24 cellular contexts compared by ENCODE assay signal in genomic region chr15:39685367-39685766, GRCh38.
"Had no signal": no experiment of that assay in that cellular context is flagged by ENCODE, and none has a peak within 500 bp of the region (broad histone marks: within the 10 kb centered on the region; RNA-seq: fewer than 3 reads in every experiment).

No MANE protein-coding gene starts in this region.

- DNase-seq: activated CD4-positive, alpha-beta T cell treated with anti-CD3 and anti-CD28 coated beads for 1 hour; activated CD4-positive, CD25-positive, alpha-beta regulatory T cell; activated effector memory CD4-positive, alpha-beta T cell treated with anti-CD3 and anti-CD28 coated beads, Interleukin-2, amount 50 U/mL, for 16 hours; activated naive CD4-positive, alpha-beta T cell; activated naive CD4-positive, alpha-beta T cell treated with anti-CD3 and anti-CD28 coated beads, Interleukin-2, amount 50 U/mL, for 16 hours; activated naive CD8-positive, alpha-beta T cell treated with anti-CD3 and anti-CD28 coated beads for 36 hours; activated T-cell treated with anti-CD3 and anti-CD28 coated beads, Interleukin-2, amount 50 U/mL, for 1 hour had no signal

- H3K36me3 ChIP-seq: ascending aorta, brain microvascular endothelial cell, breast epithelium, colonic mucosa, WERI-Rb-1 had no signal

- H3K4me3 ChIP-seq: ascending aorta, breast epithelium, colonic mucosa had no signal

- H3K4me1 ChIP-seq: ascending aorta, breast epithelium, colonic mucosa had no signal

- H3K27me3 ChIP-seq: ascending aorta, brain microvascular endothelial cell, breast epithelium, colonic mucosa had no signal

- H3K27ac ChIP-seq: ascending aorta, brain microvascular endothelial cell, breast epithelium, colonic mucosa, WERI-Rb-1 had no signal

- H3K27me3 Mint-ChIP-seq: activated CD4-positive, alpha-beta T cell treated with anti-CD3 and anti-CD28 coated beads for 36 hours; activated CD8-positive, alpha-beta T cell treated with anti-CD3 and anti-CD28 coated beads for 36 hours; activated naive CD8-positive, alpha-beta T cell treated with anti-CD3 and anti-CD28 coated beads for 36 hours; activated T-helper 17 cell treated with anti-CD3 and anti-CD28 coated beads, Interleukin-2, amount 50 U/mL, for 72 hours had no signal

- H3K4me1 Mint-ChIP-seq: activated CD4-positive, alpha-beta T cell treated with anti-CD3 and anti-CD28 coated beads for 36 hours; activated CD4-positive, alpha-beta T cell treated with anti-CD3 and anti-CD28 coated beads, Interleukin-2, amount 10 ng/mL, durations not matched to agents 7 days and 5 days; activated naive CD8-positive, alpha-beta T cell treated with anti-CD3 and anti-CD28 coated beads for 36 hours; activated T-helper 17 cell treated with anti-CD3 and anti-CD28 coated beads, Interleukin-2, amount 50 U/mL, for 72 hours; WTC11 had no signal

- H3K9me3 ChIP-seq: ascending aorta, breast epithelium, colonic mucosa had no signal

- H3K4me3 Mint-ChIP-seq: activated CD4-positive, alpha-beta T cell treated with anti-CD3 and anti-CD28 coated beads for 36 hours; activated CD4-positive, alpha-beta T cell treated with anti-CD3 and anti-CD28 coated beads, Interleukin-2, amount 10 ng/mL, durations not matched to agents 7 days and 5 days; activated CD8-positive, alpha-beta T cell treated with anti-CD3 and anti-CD28 coated beads for 36 hours; activated naive CD4-positive, alpha-beta T cell treated with anti-CD3 and anti-CD28 coated beads for 36 hours; activated naive CD8-positive, alpha-beta T cell treated with anti-CD3 and anti-CD28 coated beads for 36 hours; activated T-cell treated with anti-CD3 and anti-CD28 coated beads, Interleukin-2, amount 50 U/mL, for 4 hours; activated T-cell treated with anti-CD3 and anti-CD28 coated beads, Interleukin-2, amount 50 U/mL, for 72 hours; activated T-helper 1 cell treated with anti-CD3 and anti-CD28 coated beads, Interleukin-12 subunit alpha, Interleukin-12 subunit beta, Interleukin-2, Interleukin-4 antibody, amounts not matched to agents 30 ng/mL and 10 ng/mL and 1 ng/mL, durations not matched to agents 14 hours and 24 hours and 36 hours; activated T-helper 17 cell treated with anti-CD3 and anti-CD28 coated beads, Interleukin-2, amount 50 U/mL, for 72 hours; T-helper 1 cell treated with Interleukin-12 subunit alpha and Interleukin-12 subunit beta and Interleukin-4 antibody, amounts not matched to agents 30 μg/mL and 1 μg/mL, for 36 hours; WTC11 had no signal

- H3K36me3 Mint-ChIP-seq: activated naive CD4-positive, alpha-beta T cell treated with anti-CD3 and anti-CD28 coated beads, Interleukin-2, amount 50 U/mL, for 72 hours; activated naive CD8-positive, alpha-beta T cell treated with anti-CD3 and anti-CD28 coated beads for 36 hours; WTC11 had no signal

- H3K9me3 Mint-ChIP-seq: activated CD4-positive, alpha-beta T cell treated with anti-CD3 and anti-CD28 coated beads, Interleukin-2, amount 10 ng/mL, durations not matched to agents 7 days and 5 days; activated CD8-positive, alpha-beta T cell treated with anti-CD3 and anti-CD28 coated beads for 36 hours; activated naive CD4-positive, alpha-beta T cell treated with anti-CD3 and anti-CD28 coated beads for 36 hours; activated naive CD4-positive, alpha-beta T cell treated with anti-CD3 and anti-CD28 coated beads, Interleukin-2, amount 50 U/mL, for 72 hours; activated naive CD8-positive, alpha-beta T cell treated with anti-CD3 and anti-CD28 coated beads for 36 hours; activated T-cell treated with anti-CD3 and anti-CD28 coated beads, Interleukin-2, amount 50 U/mL, for 4 hours; activated T-cell treated with anti-CD3 and anti-CD28 coated beads, Interleukin-2, amount 50 U/mL, for 72 hours; activated T-helper 1 cell treated with anti-CD3 and anti-CD28 coated beads, Interleukin-12 subunit alpha, Interleukin-12 subunit beta, Interleukin-2, Interleukin-4 antibody, amounts not matched to agents 30 ng/mL and 10 ng/mL and 1 ng/mL, durations not matched to agents 14 hours and 24 hours and 36 hours; activated T-helper 17 cell treated with anti-CD3 and anti-CD28 coated beads, Interleukin-2, amount 50 U/mL, for 72 hours; T-helper 1 cell treated with Interleukin-12 subunit alpha and Interleukin-12 subunit beta and Interleukin-4 antibody, amounts not matched to agents 30 μg/mL and 1 μg/mL, for 36 hours; WTC11 had no signal

- ATAC-seq: activated CD4-positive, alpha-beta T cell treated with anti-CD3 and anti-CD28 coated beads for 36 hours; activated CD4-positive, CD25-positive, alpha-beta regulatory T cell treated with anti-CD3 and anti-CD28 coated beads, Interleukin-2, amount 50 U/mL, for 24 hours; activated CD8-positive, alpha-beta T cell treated with anti-CD3 and anti-CD28 coated beads for 36 hours; activated T-cell treated with anti-CD3 and anti-CD28 coated beads, Interleukin-2, amount 50 U/mL, for 4 hours had no signal

- H3K27ac Mint-ChIP-seq: activated CD4-positive, alpha-beta T cell treated with anti-CD3 and anti-CD28 coated beads for 36 hours; activated CD4-positive, alpha-beta T cell treated with anti-CD3 and anti-CD28 coated beads, Interleukin-2, amount 10 ng/mL, durations not matched to agents 7 days and 5 days; activated CD8-positive, alpha-beta T cell treated with anti-CD3 and anti-CD28 coated beads for 36 hours; activated naive CD4-positive, alpha-beta T cell treated with anti-CD3 and anti-CD28 coated beads for 36 hours; activated naive CD4-positive, alpha-beta T cell treated with anti-CD3 and anti-CD28 coated beads, Interleukin-2, amount 50 U/mL, for 72 hours; activated naive CD8-positive, alpha-beta T cell treated with anti-CD3 and anti-CD28 coated beads for 36 hours; activated T-cell treated with anti-CD3 and anti-CD28 coated beads, Interleukin-2, amount 50 U/mL, for 72 hours; activated T-helper 1 cell treated with anti-CD3 and anti-CD28 coated beads, Interleukin-12 subunit alpha, Interleukin-12 subunit beta, Interleukin-2, Interleukin-4 antibody, amounts not matched to agents 30 ng/mL and 10 ng/mL and 1 ng/mL, durations not matched to agents 14 hours and 24 hours and 36 hours; activated T-helper 17 cell treated with anti-CD3 and anti-CD28 coated beads, Interleukin-2, amount 50 U/mL, for 72 hours; T-helper 1 cell treated with Interleukin-12 subunit alpha and Interleukin-12 subunit beta and Interleukin-4 antibody, amounts not matched to agents 30 μg/mL and 1 μg/mL, for 36 hours; WTC11 had no signal
